In genomic region chr2:11770531-11771188, GRCh38 we compare ENCODE assay signal across 16 cellular contexts.
"Had no signal": no experiment of that assay in that cellular context is flagged by ENCODE, and none has a peak within 500 bp of the region (broad histone marks: within the 10 kb centered on the region; RNA-seq: fewer than 3 reads in every experiment).

No MANE protein-coding gene starts in this region.

- FAIRE-seq: keratinocyte, pancreas, TTC549 had no signal

- H3K9me3 ChIP-seq: adrenal gland, gastroesophageal sphincter, left ventricle myocardium inferior, pancreas, tibial artery had no signal

- H3K4me1 Mint-ChIP-seq: neural progenitor cell had no signal

- H3K4me3 ChIP-seq: adrenal gland, coronary artery, gastroesophageal sphincter, left ventricle myocardium inferior, neural progenitor cell, pancreas, tibial artery had no signal

- H3K27ac ChIP-seq: adrenal gland, coronary artery, epithelial cell of prostate, gastroesophageal sphincter, left ventricle myocardium inferior, neural progenitor cell, pancreas, tibial artery had no signal

- H3K36me3 ChIP-seq: neural progenitor cell had no signal

- DNase-seq: activated B cell treated with CpG ODN at 0.5 μM for 24 hours; activated CD4-positive, alpha-beta T cell treated with anti-CD3 and anti-CD28 coated beads, Interleukin-2, amount 10 ng/mL, durations not matched to agents 7 days and 5 days; effector CD4-positive, alpha-beta T cell; left ventricle myocardium inferior; mesenchymal stem cell; pancreas; stimulated activated CD4-positive, alpha-beta T cell treated with anti-CD3 and anti-CD28 coated beads, Interleukin-2, amount 100 ng/mL, for 48 hours; tibial artery had no signal

- H2AFZ ChIP-seq: neural progenitor cell had no signal

- H3K9ac ChIP-seq: neural progenitor cell had no signal

- H3K27ac Mint-ChIP-seq: activated B cell treated with CpG ODN at 0.5 μM for 24 hours; activated CD4-positive, alpha-beta T cell treated with anti-CD3 and anti-CD28 coated beads, Interleukin-2, amount 10 ng/mL, durations not matched to agents 7 days and 5 days; activated T-helper 2 cell treated with anti-CD3 and anti-CD28 coated beads, Interferon-gamma antibody, Interleukin-2, Interleukin-4, amounts not matched to agents 10 μg/mL and 5 μg/mL and 100 μg/mL, durations not matched to agents 14 hours and 24 hours and 36 hours; neural progenitor cell had no signal

- H3K4me2 ChIP-seq: neural progenitor cell had no signal

- H3K4me3 Mint-ChIP-seq: activated B cell treated with CpG ODN at 0.5 μM for 24 hours; activated CD4-positive, alpha-beta T cell treated with anti-CD3 and anti-CD28 coated beads, Interleukin-2, amount 10 ng/mL, durations not matched to agents 7 days and 5 days; neural progenitor cell had no signal

- H3K9me3 Mint-ChIP-seq: activated B cell treated with CpG ODN at 0.5 μM for 24 hours; activated CD4-positive, alpha-beta T cell treated with anti-CD3 and anti-CD28 coated beads, Interleukin-2, amount 10 ng/mL, durations not matched to agents 7 days and 5 days; activated T-helper 2 cell treated with anti-CD3 and anti-CD28 coated beads, Interferon-gamma antibody, Interleukin-2, Interleukin-4, amounts not matched to agents 10 μg/mL and 5 μg/mL and 100 μg/mL, durations not matched to agents 14 hours and 24 hours and 36 hours; neural progenitor cell had no signal

- H3K27me3 ChIP-seq: adrenal gland, gastroesophageal sphincter, neural progenitor cell, pancreas, tibial artery had no signal

- H3K4me1 ChIP-seq: adrenal gland, neural progenitor cell, pancreas, tibial artery had no signal

- H3K27me3 Mint-ChIP-seq: activated B cell treated with CpG ODN at 0.5 μM for 24 hours; activated CD4-positive, alpha-beta T cell treated with anti-CD3 and anti-CD28 coated beads, Interleukin-2, amount 10 ng/mL, durations not matched to agents 7 days and 5 days had no signal

- ATAC-seq: gastroesophageal sphincter, pancreas had no signal
